13 cellular contexts compared by ENCODE assay signal in the genomic region with DNA sequence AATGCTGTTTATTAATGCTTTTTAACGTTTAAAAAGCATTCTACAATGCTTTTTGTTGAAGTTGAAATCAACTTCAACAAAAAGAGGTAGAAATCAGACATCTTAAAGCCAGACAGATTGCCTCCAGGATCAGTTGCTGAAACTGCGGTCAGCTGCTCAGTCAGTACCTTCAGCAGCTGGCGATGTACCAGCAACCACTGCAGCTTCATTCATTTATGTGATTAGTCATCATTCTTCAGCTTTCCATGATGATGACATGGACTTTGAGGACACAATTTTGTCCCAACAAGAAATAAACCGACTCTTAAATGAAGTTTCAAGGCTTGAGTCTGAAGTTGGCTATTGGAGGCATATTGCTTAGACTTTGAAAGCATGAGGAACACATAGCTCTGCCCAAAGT. TPM values are rescaled to one million over a fixed set of nuclear protein-coding genes. Genes with fewer than 3 reads are reported as not detected.
DNase-seq lines count a peak whose midpoint lies in the region; ATAC-seq and TF ChIP-seq lines count a peak whose summit lies in the region.
"Had no signal": no experiment of that assay in that cellular context is flagged by ENCODE, and none has a peak within 500 bp of the region (broad histone marks: within the 10 kb centered on the region; RNA-seq: fewer than 3 reads in every experiment).

No MANE protein-coding gene starts in this region.

- BruUV-seq in PC-3 (replicated peaks; lab: Mats Ljungman, UMichigan) = no TSS peak

- no peak overlapping the region for H3K4me2 ChIP-seq in PC-3 (ENCODE audit: low read length)

- H2AFZ ChIP-seq in PC-3 (ENCODE audit: low read length) = no peak overlapping the region

- H3K36me3 ChIP-seq in PC-3 (ENCODE audit: low read depth, low read length) (no peaks in the 10 kb centered on the region), uterus (no peaks in the 10 kb centered on the region)
- H3K36me3 ChIP-seq: right atrium auricular region had no signal

- ATAC-seq in PC-3 = no peak
- no peak for ATAC-seq in HG02798 (IDR thresholded peaks at IDR 0.05; ENCODE audit: poor library complexity, unreplicated experiment)
- no peak for ATAC-seq in HG02588 (IDR thresholded peaks at IDR 0.05; ENCODE audit: unreplicated experiment)

- H3F3A ChIP-seq in PC-3 (ENCODE audit: low read length, unreplicated experiment) = no peaks in the 10 kb centered on the region

- H3K4me1 ChIP-seq in PC-3 (ENCODE audit: insufficient read depth, low read length) (no peaks in the 10 kb centered on the region), uterus (no peaks in the 10 kb centered on the region)
- H3K4me1 ChIP-seq: right atrium auricular region had no signal

- no peak overlapping the region for H3K4me3 ChIP-seq in PC-3 (ENCODE audit: low read length)
- no peak overlapping the region for H3K4me3 ChIP-seq in uterus
- H3K4me3 ChIP-seq: right atrium auricular region had no signal

- no peaks in the 10 kb centered on the region for H4K20me1 ChIP-seq in PC-3 (ENCODE audit: low read length)

- no peak overlapping the region for H3K27ac ChIP-seq in PC-3 (ENCODE audit: low read length)
- no peak overlapping the region for H3K27ac ChIP-seq in epithelial cell of prostate
- no peak overlapping the region for H3K27ac ChIP-seq in uterus
- H3K27ac ChIP-seq: right atrium auricular region had no signal

- TF ChIP-seq CTCF in PC-3 (conservative IDR thresholded peaks at IDR 0.05; ENCODE audit: low read depth, low read length) (no peak), uterus (IDR thresholded peaks at IDR 0.05) (no peak)

- H3K27me3 ChIP-seq in PC-3 (ENCODE audit: low read length) (peaks cover 47% of the 10 kb centered on the region), uterus (no peaks in the 10 kb centered on the region)
- H3K27me3 ChIP-seq: right atrium auricular region had no signal

- no peak for TF ChIP-seq POLR2A in uterus (IDR thresholded peaks at IDR 0.05)

- H3K79me2 ChIP-seq in PC-3 (ENCODE audit: low read length) = no peaks in the 10 kb centered on the region

- no peaks in the 10 kb centered on the region for H3K9me2 ChIP-seq in PC-3 (replicated peaks; ENCODE audit: low read length)

- no peaks in the 10 kb centered on the region for H3K9me3 ChIP-seq in PC-3 (ENCODE audit: low read length)
- no peaks in the 10 kb centered on the region for H3K9me3 ChIP-seq in uterus

- CTCF ChIA-PET in PC-3 (lab: Charles Lee) = interaction anchor here (0.6 kb wide), 1 partner anchor 20 kb away, joined by 3 read pairs; no protein-coding TSS in a partner anchor

- intact Hi-C loops in PC-3 (cut with micrococcal nuclease) = no loop called here
- intact Hi-C loops in uterus (cut with DNase I; ENCODE audit: low total_unique reads) = no loop called here

- H3K9ac ChIP-seq in PC-3 (ENCODE audit: low read length) = no peak overlapping the region

- POLR2A ChIA-PET in PC-3 (lab: Charles Lee; ENCODE audit: unreplicated experiment) = no interaction called here

- peak; percentile 49 for DNase-seq in GM03348 (ENCODE audit: low spot score)
- DNase-seq in PC-3 = peak; percentile 80
- DNase-seq in epithelial cell of prostate (ENCODE audit: low read depth, low spot score) = peak; percentile 40
- peak; percentile 51 for DNase-seq in non-pigmented ciliary epithelial cell (ENCODE audit: low read depth)
- no peak for DNase-seq in globus pallidus (ENCODE audit: low spot score)
- no peak for DNase-seq in uterus
- DNase-seq: activated CD4-positive, alpha-beta T cell treated with anti-CD3 and anti-CD28 coated beads for 1 hour; activated T-cell treated with anti-CD3 and anti-CD28 coated beads, Interleukin-2, amount 50 U/mL, for 4 hours; COR-L47; NCI-H146 had no signal

RNA-seq across cellular contexts. Expression of a gene that starts 31.5 kb away (rescaled TPM):
- 9.8 and 11.0 TPM in 2 replicates for total RNA-seq in PC-3 (2014; rRNA removed)
- 10 to 100 TPM in 3 of 4 donors, 1 to 10 TPM in 1; 9.4 to 56.8 (median 26.8) TPM for total RNA-seq in uterus

Comparison
In these comparisons a context has a peak if more than half of its experiments do, and no peak if none do; other contexts are left out.
1. DNase-seq: peak in GM03348 (single experiment), PC-3 (single experiment), epithelial cell of prostate (single experiment) and non-pigmented ciliary epithelial cell (single experiment); none in globus pallidus (single experiment) and uterus (0 of 2).